ENCODE assay signal across 1 cellular context in the genomic region with DNA sequence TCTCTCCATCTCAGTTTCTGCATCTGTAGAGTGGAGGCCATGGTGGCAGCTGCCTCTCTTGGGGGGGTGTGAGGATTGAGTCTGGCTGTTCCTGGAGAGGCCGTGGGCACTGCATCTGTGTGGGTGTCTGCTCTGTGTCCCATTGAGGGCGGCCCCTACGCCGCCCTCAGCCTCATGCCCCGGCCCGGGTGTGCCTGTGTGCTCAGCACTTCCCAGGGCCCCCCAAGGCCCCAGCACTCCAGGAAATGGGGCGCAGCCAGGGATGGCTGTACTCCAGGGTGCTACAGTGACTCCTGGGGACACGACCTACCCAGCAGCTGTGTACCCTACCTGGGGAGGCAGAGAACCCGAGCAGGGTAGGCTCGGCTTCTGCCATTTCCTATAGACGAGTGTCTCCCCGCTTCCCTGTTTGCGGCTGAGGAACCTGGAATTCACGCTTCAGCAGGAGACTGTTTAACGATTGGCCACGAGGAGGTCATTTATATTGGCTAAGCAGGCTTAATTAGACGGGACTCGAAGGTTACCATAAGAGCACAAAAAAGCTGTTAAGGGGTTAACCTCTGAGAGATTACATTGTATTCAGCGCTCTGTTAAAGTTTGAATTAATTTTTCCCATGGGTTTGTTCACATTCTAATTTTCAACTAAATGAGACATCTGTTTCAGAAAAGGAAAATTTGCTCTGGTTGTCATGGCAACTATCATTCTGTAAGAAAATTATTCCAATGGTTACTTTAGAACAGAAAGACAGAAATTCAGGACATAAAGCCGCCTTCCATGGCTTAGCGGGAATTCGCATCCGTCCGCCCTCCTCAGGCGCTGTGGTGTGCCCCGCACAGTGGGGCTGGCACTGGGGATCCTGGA.
TF ChIP-seq lines count a peak whose summit lies in the region.

No MANE protein-coding gene starts in this region.

TF ChIP-seq in SK-N-SH treated with all-trans-retinoic acid at 6 μM for 48 hours, 23 proteins besides CTCF, POLR2A, EP300 and RAD21 (continued from another document):
- TF ChIP-seq, protein P1, sequence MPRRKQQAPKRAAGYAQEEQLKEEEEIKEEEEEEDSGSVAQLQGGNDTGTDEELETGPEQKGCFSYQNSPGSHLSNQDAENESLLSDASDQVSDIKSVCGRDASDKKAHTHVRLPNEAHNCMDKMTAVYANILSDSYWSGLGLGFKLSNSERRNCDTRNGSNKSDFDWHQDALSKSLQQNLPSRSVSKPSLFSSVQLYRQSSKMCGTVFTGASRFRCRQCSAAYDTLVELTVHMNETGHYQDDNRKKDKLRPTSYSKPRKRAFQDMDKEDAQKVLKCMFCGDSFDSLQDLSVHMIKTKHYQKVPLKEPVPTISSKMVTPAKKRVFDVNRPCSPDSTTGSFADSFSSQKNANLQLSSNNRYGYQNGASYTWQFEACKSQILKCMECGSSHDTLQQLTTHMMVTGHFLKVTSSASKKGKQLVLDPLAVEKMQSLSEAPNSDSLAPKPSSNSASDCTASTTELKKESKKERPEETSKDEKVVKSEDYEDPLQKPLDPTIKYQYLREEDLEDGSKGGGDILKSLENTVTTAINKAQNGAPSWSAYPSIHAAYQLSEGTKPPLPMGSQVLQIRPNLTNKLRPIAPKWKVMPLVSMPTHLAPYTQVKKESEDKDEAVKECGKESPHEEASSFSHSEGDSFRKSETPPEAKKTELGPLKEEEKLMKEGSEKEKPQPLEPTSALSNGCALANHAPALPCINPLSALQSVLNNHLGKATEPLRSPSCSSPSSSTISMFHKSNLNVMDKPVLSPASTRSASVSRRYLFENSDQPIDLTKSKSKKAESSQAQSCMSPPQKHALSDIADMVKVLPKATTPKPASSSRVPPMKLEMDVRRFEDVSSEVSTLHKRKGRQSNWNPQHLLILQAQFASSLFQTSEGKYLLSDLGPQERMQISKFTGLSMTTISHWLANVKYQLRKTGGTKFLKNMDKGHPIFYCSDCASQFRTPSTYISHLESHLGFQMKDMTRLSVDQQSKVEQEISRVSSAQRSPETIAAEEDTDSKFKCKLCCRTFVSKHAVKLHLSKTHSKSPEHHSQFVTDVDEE (CRISPR knock-in tag; IDR thresholded peaks at IDR 0.05): no peak
- TF ChIP-seq ZFP30 (CRISPR knock-in tag; IDR thresholded peaks at IDR 0.05): no peak
- TF ChIP-seq CSDC2 (CRISPR knock-in tag; IDR thresholded peaks at IDR 0.05): no peak
- no peak for TF ChIP-seq TCF4 (CRISPR knock-in tag; IDR thresholded peaks at IDR 0.05; ENCODE audit: borderline replicate concordance)
